ENCODE assay signal across 16 cellular contexts in the genomic region with DNA sequence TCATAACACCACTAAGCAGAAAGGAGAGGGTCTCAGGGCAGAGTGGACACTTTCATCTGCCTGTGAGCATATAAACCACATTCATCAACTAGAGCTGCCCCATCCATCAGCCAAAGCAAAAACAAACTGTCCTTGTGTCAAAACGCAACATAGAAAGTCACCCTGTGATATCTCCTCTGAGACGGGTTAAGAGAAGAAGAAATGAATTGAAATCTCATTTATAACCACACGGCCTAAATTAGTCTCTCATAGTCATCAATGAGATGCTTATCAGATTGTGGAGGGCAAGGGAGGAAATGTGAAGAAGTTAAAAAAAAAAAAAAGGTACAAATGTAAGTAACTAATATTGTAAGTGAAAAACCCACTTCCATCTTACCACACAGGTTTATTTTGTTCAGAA.
DNase-seq lines count a peak whose midpoint lies in the region; ATAC-seq, FAIRE-seq and TF ChIP-seq lines count a peak whose summit lies in the region.
"Had no signal": no experiment of that assay in that cellular context is flagged by ENCODE, and none has a peak within 500 bp of the region (broad histone marks: within the 10 kb centered on the region; RNA-seq: fewer than 3 reads in every experiment).

No MANE protein-coding gene starts in this region.

- H3K4me1 ChIP-seq in K562 (replicated peaks in 1 of 2; ENCODE audit: control insufficient read depth in 2 of 2, insufficient read depth in 2 of 2, low read length in 2 of 2): peaks cover 0 to 29% of the 10 kb centered on the region in 2 experiments; a peak in 3 of 5 replicates

- no peaks in the 10 kb centered on the region for H3K36me3 Mint-ChIP-seq in activated T-cell treated with anti-CD3 and anti-CD28 coated beads, Interleukin-2, amount 50 U/mL, for 72 hours (ENCODE audit: insufficient read depth in 2 of 2)
- peaks cover 0 to 7% of the 10 kb centered on the region in 2 donors for H3K36me3 Mint-ChIP-seq in stimulated activated naive B cell treated with anti-CD40 and anti-IgM and Interleukin-4, amounts not matched to agents 10 μg/mL and 1 μg/mL and 100 μg/mL, for 72 hours
- H3K36me3 Mint-ChIP-seq in chondrocyte (ENCODE audit: low read depth): no peaks in the 10 kb centered on the region

- no peaks in the 10 kb centered on the region for H3K27me3 Mint-ChIP-seq in activated T-cell treated with anti-CD3 and anti-CD28 coated beads, Interleukin-2, amount 50 U/mL, for 72 hours (ENCODE audit: low read depth)
- no peaks in the 10 kb centered on the region for H3K27me3 Mint-ChIP-seq in stimulated activated naive B cell treated with anti-CD40 and anti-IgM and Interleukin-4, amounts not matched to agents 10 μg/mL and 1 μg/mL and 100 μg/mL, for 72 hours
- H3K27me3 Mint-ChIP-seq in chondrocyte (ENCODE audit: low read depth): no peaks in the 10 kb centered on the region

- H2AFZ ChIP-seq in K562 (ENCODE audit: low read depth, low read length): no peak overlapping the region

- TF ChIP-seq POLR2A in K562 (conservative IDR thresholded peaks at IDR 0.05): no peak

- H3K27ac Mint-ChIP-seq in activated T-cell treated with anti-CD3 and anti-CD28 coated beads, Interleukin-2, amount 50 U/mL, for 72 hours: peak overlapping the region; percentile 69
- peak overlapping the region; percentile 15 for H3K27ac Mint-ChIP-seq in stimulated activated naive B cell treated with anti-CD40 and anti-IgM and Interleukin-4, amounts not matched to agents 10 μg/mL and 1 μg/mL and 100 μg/mL, for 72 hours
- H3K27ac Mint-ChIP-seq in chondrocyte (ENCODE audit: unreplicated experiment): no peak overlapping the region

- FAIRE-seq in K562 (lab: Jason Lieb, UNC): peak; percentile 19
- FAIRE-seq: GM12891, H54, HTR-8/SVneo had no signal

- WGBS in K562 (ENCODE audit: insufficient coverage, low coverage, missing lambda C conversion rate): 55% methylated on average over 3 of the region's 3 CpGs

- H3K36me3 ChIP-seq in KOPT-K1 (ENCODE audit: insufficient read depth, low read length) (no peaks in the 10 kb centered on the region), K562 (ENCODE audit: control insufficient read depth, insufficient read depth, low read length) (no peaks in the 10 kb centered on the region)
- H3K36me3 ChIP-seq: cardiac muscle cell had no signal

- intact Hi-C loops in K562 (cut with micrococcal nuclease): no loop called here

- TF ChIP-seq RAD21 in K562 (CRISPR knock-in tag; conservative IDR thresholded peaks at IDR 0.05 in 1 of 2, IDR thresholded peaks at IDR 0.05 in 1 of 2): no peak

- no TSS peak for BruUV-seq in K562 (replicated peaks; lab: Mats Ljungman, UMichigan)

- H4K20me1 ChIP-seq in K562 (replicated peaks; ENCODE audit: control insufficient read depth, insufficient read depth, low read length): peaks cover 21% of the 10 kb centered on the region

- no peaks in the 10 kb centered on the region for H3K9me1 ChIP-seq in K562 (ENCODE audit: control insufficient read depth, insufficient read depth, low read length)

- no peak for TF ChIP-seq EP300 in K562 (IDR thresholded peaks at IDR 0.05; ENCODE audit: low read length)

- no peak overlapping the region for H3K9ac ChIP-seq in K562 (ENCODE audit: insufficient read depth in 1 of 2, low read depth in 2 of 2, low read length in 2 of 2)

- CTCF ChIA-PET in K562 (lab: Yijun Ruan, JAX; ENCODE audit: low intra/inter-chr PET ratio): no interaction called here

- H3K4me2 ChIP-seq in K562 (ENCODE audit: insufficient read depth, low read length): no peak overlapping the region

- in situ Hi-C loops in K562 (cut with MboI): no loop called here

- peak overlapping the region; percentile 1 for H3K27ac ChIP-seq in KOPT-K1 (ENCODE audit: low read depth, low read length, poor library complexity, severe bottlenecking)
- no peak overlapping the region for H3K27ac ChIP-seq in K562 (ENCODE audit: extremely low read depth, low read depth, low read length)
- H3K27ac ChIP-seq: cardiac muscle cell had no signal

- H3K79me2 ChIP-seq in K562 (ENCODE audit: control insufficient read depth, insufficient read depth, low read length): peaks cover 43% of the 10 kb centered on the region

- TF ChIP-seq CTCF in K562 (IDR thresholded peaks at IDR 0.05 in 2 of 3, conservative IDR thresholded peaks at IDR 0.05 in 1 of 3; ENCODE audit: insufficient read depth in 2 of 3, low read depth in 1 of 3, low read length in 3 of 3) (no peak), chondrocyte (IDR thresholded peaks at IDR 0.05) (no peak)

- peak overlapping the region; percentile 53 to 60 for H3K4me3 Mint-ChIP-seq in activated T-cell treated with anti-CD3 and anti-CD28 coated beads, Interleukin-2, amount 50 U/mL, for 72 hours
- no peak overlapping the region for H3K4me3 Mint-ChIP-seq in stimulated activated naive B cell treated with anti-CD40 and anti-IgM and Interleukin-4, amounts not matched to agents 10 μg/mL and 1 μg/mL and 100 μg/mL, for 72 hours
- no peak overlapping the region for H3K4me3 Mint-ChIP-seq in chondrocyte (ENCODE audit: unreplicated experiment)

- DNase-seq in activated T-cell treated with anti-CD3 and anti-CD28 coated beads, Interleukin-2, amount 50 U/mL, for 72 hours: peak; percentile 39 to 45
- no peak for DNase-seq in activated T-cell treated with anti-CD3 and anti-CD28 coated beads, Interleukin-2, amount 50 U/mL, for 1 hour
- DNase-seq in K562 (ENCODE audit: extremely low read depth in 1 of 4, low spot score in 3 of 4) (no peak), chondrocyte (ENCODE audit: low spot score) (no peak), NCI-H526 (lab: John Stamatoyannopoulos, UW) (no peak)
- no peak for DNase-seq in stimulated activated naive B cell treated with anti-CD40 and anti-IgM and Interleukin-4, amounts not matched to agents 10 μg/mL and 1 μg/mL and 100 μg/mL, for 72 hours
- DNase-seq: DMS79 treated with DMSO at 0.1 percent for 48 hours, NCI-H1105, NCI-H446 had no signal

- POLR2A ChIA-PET in K562 (lab: Yijun Ruan, JAX): no interaction called here

- no peaks in the 10 kb centered on the region for H3K9me3 Mint-ChIP-seq in activated T-cell treated with anti-CD3 and anti-CD28 coated beads, Interleukin-2, amount 50 U/mL, for 72 hours
- H3K9me3 Mint-ChIP-seq in stimulated activated naive B cell treated with anti-CD40 and anti-IgM and Interleukin-4, amounts not matched to agents 10 μg/mL and 1 μg/mL and 100 μg/mL, for 72 hours: no peaks in the 10 kb centered on the region
- H3K9me3 Mint-ChIP-seq in chondrocyte (ENCODE audit: low read depth): no peaks in the 10 kb centered on the region

- H3K9me3 ChIP-seq in KOPT-K1 (ENCODE audit: insufficient read depth, low read length, poor library complexity, severe bottlenecking) (no peaks in the 10 kb centered on the region), K562 (replicated peaks; ENCODE audit: control insufficient read depth, insufficient read depth, low read depth, low read length) (no peaks in the 10 kb centered on the region)

- H3K4me1 Mint-ChIP-seq in activated T-cell treated with anti-CD3 and anti-CD28 coated beads, Interleukin-2, amount 50 U/mL, for 72 hours (ENCODE audit: low read depth): peaks cover 96% of the 10 kb centered on the region
- peaks cover 55 to 88% of the 10 kb centered on the region in 2 donors for H3K4me1 Mint-ChIP-seq in stimulated activated naive B cell treated with anti-CD40 and anti-IgM and Interleukin-4, amounts not matched to agents 10 μg/mL and 1 μg/mL and 100 μg/mL, for 72 hours
- H3K4me1 Mint-ChIP-seq in chondrocyte (ENCODE audit: low read depth): peaks cover 14% of the 10 kb centered on the region

- no peak overlapping the region for H3K4me3 ChIP-seq in K562
- H3K4me3 ChIP-seq: cardiac muscle cell, lung had no signal

- no peaks in the 10 kb centered on the region for H3K27me3 ChIP-seq in K562 (ENCODE audit: control insufficient read depth in 2 of 2, insufficient read depth in 2 of 2, low read length in 2 of 2)
- H3K27me3 ChIP-seq: cardiac muscle cell had no signal

- ATAC-seq in activated T-cell treated with anti-CD3 and anti-CD28 coated beads, Interleukin-2, amount 50 U/mL, for 72 hours (replicated peaks in 1 of 2): peak; percentile 62 to 64
- ATAC-seq in K562: no peak
- no peak for ATAC-seq in stimulated activated naive B cell treated with anti-CD40 and anti-IgM and Interleukin-4, amounts not matched to agents 10 μg/mL and 1 μg/mL and 100 μg/mL, for 72 hours (replicated peaks)
- no peak for ATAC-seq in HG03135 (IDR thresholded peaks at IDR 0.05; ENCODE audit: unreplicated experiment)

TF ChIP-seq in K562, 482 proteins besides CTCF, POLR2A, EP300 and RAD21 (continues in another document):
- TF ChIP-seq FOXK1 (CRISPR knock-in tag; IDR thresholded peaks at IDR 0.05; ENCODE audit: borderline replicate concordance) (no peak), NR2C1 (IDR thresholded peaks at IDR 0.05) (no peak), NR2C1 (tag; IDR thresholded peaks at IDR 0.05) (no peak), ZNF79 (CRISPR knock-in tag; IDR thresholded peaks at IDR 0.05; ENCODE audit: low read depth) (no peak), ETV6 (IDR thresholded peaks at IDR 0.05; ENCODE audit: borderline replicate concordance in 1 of 2, low read depth in 2 of 2, low read length in 1 of 2) (no peak), ETV6 (CRISPR knock-in tag; IDR thresholded peaks at IDR 0.05; ENCODE audit: borderline replicate concordance) (no peak), CAMTA2 (CRISPR knock-in tag; conservative IDR thresholded peaks at IDR 0.05) (no peak), ZNF224 (CRISPR knock-in tag; IDR thresholded peaks at IDR 0.05) (no peak), BCOR (IDR thresholded peaks at IDR 0.05) (no peak), YY1 (IDR thresholded peaks at IDR 0.05; ENCODE audit: borderline replicate concordance in 1 of 3, control insufficient read depth in 1 of 3, extremely low read depth in 1 of 3, insufficient read depth in 3 of 3, insufficient read length in 1 of 3, insufficient replicate concordance in 2 of 3, low read depth in 1 of 3, low read length in 2 of 3) (no peak), ZNF124 (CRISPR knock-in tag; IDR thresholded peaks at IDR 0.05) (no peak), ZNF239 (CRISPR knock-in tag; IDR thresholded peaks at IDR 0.05) (no peak), TOE1 (IDR thresholded peaks at IDR 0.05; ENCODE audit: borderline replicate concordance) (no peak), TOE1 (CRISPR knock-in tag; IDR thresholded peaks at IDR 0.05; ENCODE audit: borderline replicate concordance, low read depth) (no peak), KHSRP (IDR thresholded peaks at IDR 0.05) (no peak), ZBTB7A (IDR thresholded peaks at IDR 0.05; ENCODE audit: borderline replicate concordance, control insufficient read depth, low read depth, low read length) (no peak), CBX2 (IDR thresholded peaks at IDR 0.05; ENCODE audit: insufficient read depth, low read length, poor library complexity, severe bottlenecking) (no peak), DACH1 (IDR thresholded peaks at IDR 0.05; ENCODE audit: partially characterized antibody) (no peak), PHB (CRISPR knock-in tag; IDR thresholded peaks at IDR 0.05) (no peak)
- TF ChIP-seq, protein P1, sequence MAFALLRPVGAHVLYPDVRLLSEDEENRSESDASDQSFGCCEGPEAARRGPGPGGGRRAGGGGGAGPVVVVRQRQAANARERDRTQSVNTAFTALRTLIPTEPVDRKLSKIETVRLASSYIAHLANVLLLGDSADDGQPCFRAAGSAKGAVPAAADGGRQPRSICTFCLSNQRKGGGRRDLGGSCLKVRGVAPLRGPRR (CRISPR knock-in tag; IDR thresholded peaks at IDR 0.05): no peak

Comparison
In these comparisons a context has a peak if more than half of its experiments do, and no peak if none do; other contexts are left out.
1. DNase-seq: peak in activated T-cell treated with anti-CD3 and anti-CD28 coated beads, Interleukin-2, amount 50 U/mL, for 72 hours (2 of 2); none in activated T-cell treated with anti-CD3 and anti-CD28 coated beads, Interleukin-2, amount 50 U/mL, for 1 hour (single experiment), K562 (0 of 4), stimulated activated naive B cell treated with anti-CD40 and anti-IgM and Interleukin-4, amounts not matched to agents 10 μg/mL and 1 μg/mL and 100 μg/mL, for 72 hours (single experiment), chondrocyte (single experiment) and NCI-H526 (0 of 2).
2. ATAC-seq: peak in activated T-cell treated with anti-CD3 and anti-CD28 coated beads, Interleukin-2, amount 50 U/mL, for 72 hours (2 of 2); none in K562 (single experiment), stimulated activated naive B cell treated with anti-CD40 and anti-IgM and Interleukin-4, amounts not matched to agents 10 μg/mL and 1 μg/mL and 100 μg/mL, for 72 hours (0 of 2) and HG03135 (single experiment).
3. H3K4me3 Mint-ChIP-seq: peak in activated T-cell treated with anti-CD3 and anti-CD28 coated beads, Interleukin-2, amount 50 U/mL, for 72 hours (2 of 2); none in stimulated activated naive B cell treated with anti-CD40 and anti-IgM and Interleukin-4, amounts not matched to agents 10 μg/mL and 1 μg/mL and 100 μg/mL, for 72 hours (0 of 2) and chondrocyte (single experiment).